ENCODE assay signal across 9 cellular contexts in the genomic region with DNA sequence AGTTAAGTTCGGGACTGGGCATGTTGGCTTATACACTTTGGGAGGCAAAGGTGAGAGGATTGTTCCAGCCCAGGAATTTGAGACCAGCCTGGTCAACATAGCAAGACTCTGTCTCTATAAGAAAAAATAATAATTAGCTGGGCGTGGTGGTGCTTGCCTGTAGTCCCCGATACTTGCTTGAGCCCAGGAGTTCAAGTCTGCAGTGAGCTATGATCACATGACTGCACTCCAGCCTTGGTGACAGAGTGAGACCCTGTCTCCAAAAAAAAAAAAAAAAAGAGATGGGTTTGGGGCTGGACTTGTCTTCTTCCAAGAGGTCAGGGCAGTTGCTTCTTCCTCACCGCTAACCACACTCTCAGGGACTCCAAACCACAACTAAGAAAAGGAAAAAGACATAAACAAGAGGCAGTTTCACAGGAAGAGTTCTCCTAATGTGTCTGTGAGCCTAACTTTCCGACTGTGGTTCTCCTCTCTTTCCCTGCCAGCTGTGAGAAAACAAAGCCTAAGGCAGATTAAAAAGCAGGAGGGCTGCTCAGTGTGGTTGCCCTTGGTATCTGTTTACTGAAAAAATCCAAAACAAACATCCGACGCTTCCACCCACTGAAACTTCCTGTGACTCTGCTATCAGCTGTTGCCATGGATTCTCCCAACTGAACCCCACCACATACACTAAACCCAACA. TPM values are rescaled to one million over a fixed set of nuclear protein-coding genes. Genes with fewer than 3 reads are reported as not detected.
DNase-seq lines count a peak whose midpoint lies in the region; ATAC-seq, FAIRE-seq and TF ChIP-seq lines count a peak whose summit lies in the region.
"Had no signal": no experiment of that assay in that cellular context is flagged by ENCODE, and none has a peak within 500 bp of the region (broad histone marks: within the 10 kb centered on the region; RNA-seq: fewer than 3 reads in every experiment).

No MANE protein-coding gene starts in this region.

- TF ChIP-seq POLR2A in heart left ventricle (IDR thresholded peaks at IDR 0.05), result no peak

- H3K4me1 Mint-ChIP-seq in immature natural killer cell, result peaks cover 37 to 46% of the 10 kb centered on the region in 2 donors

- H3K9me3 ChIP-seq in heart left ventricle, result no peaks in the 10 kb centered on the region

- H3K36me3 ChIP-seq in heart left ventricle, result no peaks in the 10 kb centered on the region

- peak overlapping the region in 4 of 5 donors; percentile 29 to 50 (median 37) for H3K4me3 Mint-ChIP-seq in immature natural killer cell

- no peaks in the 10 kb centered on the region for H3K36me3 Mint-ChIP-seq in immature natural killer cell

- H3K27ac ChIP-seq in heart left ventricle, result peak overlapping the region in 8 of 12 donors; percentile 23 to 74 (median 46)

- no peak for TF ChIP-seq CTCF in heart left ventricle (IDR thresholded peaks at IDR 0.05)

- intact Hi-C loops in heart left ventricle (cut with DNase I) (no loop called here), Right ventricle myocardium inferior (cut with DNase I) (no loop called here)

- peaks cover 3 to 69% (median 50%) of the 10 kb centered on the region in 12 donors for H3K4me1 ChIP-seq in heart left ventricle

- no peak overlapping the region for H3K4me3 ChIP-seq in heart left ventricle

- ATAC-seq in heart left ventricle (no peak), Right ventricle myocardium inferior (no peak), GM21390 (IDR thresholded peaks at IDR 0.05; ENCODE audit: unreplicated experiment) (no peak)

- H3K27ac Mint-ChIP-seq in immature natural killer cell, result peak overlapping the region in 5 of 6 donors; percentile 3 to 87 (median 64)

- no peak for FAIRE-seq in urothelium cell line (lab: Jason Lieb, UNC)

- H3K27me3 ChIP-seq in heart left ventricle, result no peaks in the 10 kb centered on the region

- WGBS in heart left ventricle, 4 donors, result 35 to 56% (median 44%) methylated on average over 7 of the region's 7 CpGs

- H3K9me3 Mint-ChIP-seq in immature natural killer cell, result no peaks in the 10 kb centered on the region

- peaks cover 11 to 33% (median 19%) of the 10 kb centered on the region in 3 donors for H3K27me3 Mint-ChIP-seq in immature natural killer cell (ENCODE audit: low read depth in 3 of 3)

- no peak for DNase-seq in heart left ventricle
- no peak for DNase-seq in Right ventricle myocardium inferior (ENCODE audit: missing footprints)
- DNase-seq in UCSD-AML1 (lab: John Stamatoyannopoulos, UW; ENCODE audit: unreplicated experiment), result peak; percentile 13
- peak in 1 of 3 donors; percentile 31 for DNase-seq in immature natural killer cell
- DNase-seq in urothelium cell line (ENCODE audit: low spot score), result peak; percentile 69
- no peak for DNase-seq in SHP77 (lab: John Stamatoyannopoulos, UW)
- DNase-seq in NCI-H1436 (lab: John Stamatoyannopoulos, UW), result no peak

RNA-seq across cellular contexts. Expression of a gene that starts 2.4 kb away (rescaled TPM):
- total RNA-seq in heart left ventricle (100 to 1,000 TPM in 1 of 9 donors, 10 to 100 TPM in 4, 1 to 10 TPM in 4; 1.3 to 153 (median 13.9) TPM), Right ventricle myocardium inferior (1.6 TPM)
- polyA plus RNA-seq in heart left ventricle (100 to 1,000 TPM in 1 of 2 donors, 1 to 10 TPM in 1; 3.4 to 595 TPM), immature natural killer cell (1 to 10 TPM in 2 of 3 donors, not detected in 1; 1.4 to 1.5 TPM)

RNA-seq across cellular contexts. Expression of a gene that starts 29.8 kb away (rescaled TPM):
- 10 to 100 TPM in 8 of 9 donors, 1 to 10 TPM in 1; 9.9 to 24.5 (median 12.8) TPM for total RNA-seq in heart left ventricle
- 10 to 100 TPM; 15.9 to 41.8 TPM for polyA plus RNA-seq in heart left ventricle
- 12.8 TPM for total RNA-seq in Right ventricle myocardium inferior
- 1 to 10 TPM; 3.3 to 6.0 (median 3.6) TPM for polyA plus RNA-seq in immature natural killer cell

RNA-seq across cellular contexts. Expression of a gene that starts 39.2 kb away (rescaled TPM):
- total RNA-seq in heart left ventricle (10 to 100 TPM in 8 of 9 donors, 1 to 10 TPM in 1; 7.9 to 37.4 (median 14.7) TPM), Right ventricle myocardium inferior (21.0 TPM)
- polyA plus RNA-seq in heart left ventricle (10 to 100 TPM; 10.7 to 12.7 TPM), immature natural killer cell (10 to 100 TPM in 1 of 3 donors, 1 to 10 TPM in 2; 1.5 to 20.6 (median 2.7) TPM)

RNA-seq across cellular contexts. Expression of a gene that starts 40.9 kb away (rescaled TPM):
- total RNA-seq in heart left ventricle, result under 1 TPM in 2 of 9 donors, not detected in 7; 0.09 to 0.19 TPM
- under 1 TPM in 1 of 2 donors, not detected in 1; 0.14 TPM for polyA plus RNA-seq in heart left ventricle
- not detected for total RNA-seq in Right ventricle myocardium inferior
- not detected for polyA plus RNA-seq in immature natural killer cell
- total RNA-seq: mononuclear cell had no signal

RNA-seq across cellular contexts. Expression of a gene that starts 55.6 kb away (rescaled TPM):
- total RNA-seq in heart left ventricle (under 1 TPM in 1 of 9 donors, not detected in 8; 0.23 TPM), Right ventricle myocardium inferior (not detected)
- polyA plus RNA-seq in heart left ventricle (not detected), immature natural killer cell (not detected)
- total RNA-seq: mononuclear cell had no signal

Comparison
In these comparisons a context has a peak if more than half of its experiments do, and no peak if none do; other contexts are left out.
1. DNase-seq: peak in UCSD-AML1 (single experiment) and urothelium cell line (single experiment); none in heart left ventricle (0 of 5), Right ventricle myocardium inferior (single experiment), SHP77 (0 of 2) and NCI-H1436 (single experiment).